12 cellular contexts compared by ENCODE assay signal in the genomic region with DNA sequence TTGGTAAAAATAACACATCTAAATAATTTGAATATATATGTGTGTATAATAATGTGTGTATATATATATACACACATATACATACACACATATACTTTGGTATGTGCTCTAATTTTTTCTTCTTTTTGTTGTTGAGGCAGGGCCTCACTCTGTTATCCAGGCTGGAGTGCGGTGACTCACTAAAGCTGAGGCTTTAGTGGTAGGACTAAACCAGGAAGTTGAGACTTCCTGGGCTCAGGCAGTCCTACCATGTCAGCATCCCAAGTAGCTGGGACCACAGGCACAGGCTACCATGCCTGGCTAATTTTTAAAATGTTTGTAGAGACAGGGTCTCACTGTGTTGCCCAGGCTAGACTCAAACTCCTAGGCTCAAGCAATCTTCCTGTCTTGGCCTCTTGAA. TPM values are rescaled to one million over a fixed set of nuclear protein-coding genes. Genes with fewer than 3 reads are reported as not detected.
A peak's percentile ranks its signal among the peaks of the same experiment; 100 is the strongest.
DNase-seq lines count a peak whose midpoint lies in the region; FAIRE-seq and TF ChIP-seq lines count a peak whose summit lies in the region.
"Had no signal": no experiment of that assay in that cellular context is flagged by ENCODE, and none has a peak within 500 bp of the region (broad histone marks: within the 10 kb centered on the region; RNA-seq: fewer than 3 reads in every experiment).

No MANE protein-coding gene starts in this region.

- H3K27me3 Mint-ChIP-seq in osteocyte (ENCODE audit: unreplicated experiment): no peaks in the 10 kb centered on the region
- no peaks in the 10 kb centered on the region for H3K27me3 Mint-ChIP-seq in activated CD4-positive, alpha-beta memory T cell treated with anti-CD3 and anti-CD28 coated beads for 36 hours
- H3K27me3 Mint-ChIP-seq: activated naive CD8-positive, alpha-beta T cell treated with anti-CD3 and anti-CD28 coated beads, Interleukin-2, amount 50 U/mL, for 24 hours had no signal

- in situ Hi-C loops in astrocyte of the spinal cord (cut with HindIII; ENCODE audit: low sequenced_read_pairs): no loop called here

- FAIRE-seq in D721Med (lab: Jason Lieb, UNC): no peak

- POLR2A ChIA-PET in activated CD4-positive, alpha-beta memory T cell treated with anti-CD3 and anti-CD28 coated beads for 36 hours (lab: Charles Lee): no interaction called here

- DNase-seq in AG10803 (ENCODE audit: low read depth) (peak; percentile 26), LHCN-M2 (ENCODE audit: low read depth) (peak; percentile 13), astrocyte of the spinal cord (ENCODE audit: low read depth, low spot score) (peak; percentile 75), kidney glomerular epithelial cell (lab: John Stamatoyannopoulos, UW) (peak; percentile 47), osteocyte (ENCODE audit: extremely low spot score, unreplicated experiment) (no peak), D721Med (ENCODE audit: insufficient read length, low spot score) (no peak)
- DNase-seq in activated CD4-positive, alpha-beta memory T cell treated with anti-CD3 and anti-CD28 coated beads for 36 hours: no peak
- no peak for DNase-seq in activated CD8-positive, alpha-beta memory T cell treated with anti-CD3 and anti-CD28 coated beads, Interleukin-2, amount 50 U/mL, for 4 hours
- DNase-seq: activated naive CD8-positive, alpha-beta T cell treated with anti-CD3 and anti-CD28 coated beads, Interleukin-2, amount 50 U/mL, for 24 hours; NCI-H1105 treated with DMSO at 0.1 percent for 48 hours; nucleus accumbens had no signal

- H3K36me3 Mint-ChIP-seq in osteocyte (ENCODE audit: unreplicated experiment): no peaks in the 10 kb centered on the region
- H3K36me3 Mint-ChIP-seq in activated CD4-positive, alpha-beta memory T cell treated with anti-CD3 and anti-CD28 coated beads for 36 hours: no peaks in the 10 kb centered on the region

- intact Hi-C loops in activated CD4-positive, alpha-beta memory T cell treated with anti-CD3 and anti-CD28 coated beads for 36 hours (cut with micrococcal nuclease): no loop called here

- no peaks in the 10 kb centered on the region for H3K9me3 Mint-ChIP-seq in osteocyte (ENCODE audit: unreplicated experiment)
- no peaks in the 10 kb centered on the region for H3K9me3 Mint-ChIP-seq in activated CD4-positive, alpha-beta memory T cell treated with anti-CD3 and anti-CD28 coated beads for 36 hours
- H3K9me3 Mint-ChIP-seq: activated naive CD8-positive, alpha-beta T cell treated with anti-CD3 and anti-CD28 coated beads, Interleukin-2, amount 50 U/mL, for 24 hours; T-helper 1 cell treated with Interleukin-12 subunit alpha and Interleukin-12 subunit beta and Interleukin-4 antibody, amounts not matched to agents 30 μg/mL and 1 μg/mL, for 36 hours had no signal

- no peak overlapping the region for H3K27ac Mint-ChIP-seq in osteocyte (ENCODE audit: unreplicated experiment)
- no peak overlapping the region for H3K27ac Mint-ChIP-seq in activated CD4-positive, alpha-beta memory T cell treated with anti-CD3 and anti-CD28 coated beads for 36 hours
- H3K27ac Mint-ChIP-seq: activated naive CD8-positive, alpha-beta T cell treated with anti-CD3 and anti-CD28 coated beads, Interleukin-2, amount 50 U/mL, for 24 hours; T-helper 1 cell treated with Interleukin-12 subunit alpha and Interleukin-12 subunit beta and Interleukin-4 antibody, amounts not matched to agents 30 μg/mL and 1 μg/mL, for 36 hours had no signal

- H3K4me3 ChIP-seq in AG10803 (ENCODE audit: low read length): no peak overlapping the region
- H3K4me3 ChIP-seq in astrocyte of the spinal cord (ENCODE audit: low read depth, low read length): no peak overlapping the region

- peaks cover 2% of the 10 kb centered on the region for H3K4me1 Mint-ChIP-seq in osteocyte (ENCODE audit: unreplicated experiment)
- H3K4me1 Mint-ChIP-seq in activated CD4-positive, alpha-beta memory T cell treated with anti-CD3 and anti-CD28 coated beads for 36 hours (ENCODE audit: low read depth): no peaks in the 10 kb centered on the region
- H3K4me1 Mint-ChIP-seq: activated naive CD8-positive, alpha-beta T cell treated with anti-CD3 and anti-CD28 coated beads, Interleukin-2, amount 50 U/mL, for 24 hours had no signal

- no peak overlapping the region for H3K4me3 Mint-ChIP-seq in osteocyte (ENCODE audit: unreplicated experiment)
- no peak overlapping the region for H3K4me3 Mint-ChIP-seq in activated CD4-positive, alpha-beta memory T cell treated with anti-CD3 and anti-CD28 coated beads for 36 hours
- H3K4me3 Mint-ChIP-seq: activated naive CD8-positive, alpha-beta T cell treated with anti-CD3 and anti-CD28 coated beads, Interleukin-2, amount 50 U/mL, for 24 hours; T-helper 1 cell treated with Interleukin-12 subunit alpha and Interleukin-12 subunit beta and Interleukin-4 antibody, amounts not matched to agents 30 μg/mL and 1 μg/mL, for 36 hours had no signal

- TF ChIP-seq CTCF in AG10803 (conservative IDR thresholded peaks at IDR 0.05; ENCODE audit: low read length) (no peak), astrocyte of the spinal cord (IDR thresholded peaks at IDR 0.05; ENCODE audit: low read depth, low read length) (no peak), osteocyte (IDR thresholded peaks at IDR 0.05) (no peak), D721Med (IDR thresholded peaks at IDR 0.05; ENCODE audit: insufficient read depth, missing control alignments) (no peak)

- CTCF ChIA-PET in activated CD4-positive, alpha-beta memory T cell treated with anti-CD3 and anti-CD28 coated beads for 36 hours (lab: Charles Lee): no interaction called here

RNA-seq across cellular contexts. Expression of gene CXADR, which starts 46.7 kb away (rescaled TPM):
- total RNA-seq in LHCN-M2 (2014; rRNA removed) (not detected in 2 replicates), osteocyte (0.05 and 0.11 TPM in 2 replicates)
- not detected for polyA plus RNA-seq in LHCN-M2 (2012)
- total RNA-seq in activated CD4-positive, alpha-beta memory T cell treated with anti-CD3 and anti-CD28 coated beads for 36 hours: under 1 TPM; 0.29 to 0.75 TPM

Comparison
In these comparisons a context has a peak if more than half of its experiments do, and no peak if none do; other contexts are left out.
1. DNase-seq: peak in AG10803 (single experiment), LHCN-M2 (single experiment), astrocyte of the spinal cord (single experiment) and kidney glomerular epithelial cell (single experiment); none in osteocyte (single experiment), activated CD4-positive, alpha-beta memory T cell treated with anti-CD3 and anti-CD28 coated beads for 36 hours (single experiment), D721Med (single experiment) and activated CD8-positive, alpha-beta memory T cell treated with anti-CD3 and anti-CD28 coated beads, Interleukin-2, amount 50 U/mL, for 4 hours (single experiment).